Comparison of ENCODE assay signal across 1 cellular context in the genomic region with DNA sequence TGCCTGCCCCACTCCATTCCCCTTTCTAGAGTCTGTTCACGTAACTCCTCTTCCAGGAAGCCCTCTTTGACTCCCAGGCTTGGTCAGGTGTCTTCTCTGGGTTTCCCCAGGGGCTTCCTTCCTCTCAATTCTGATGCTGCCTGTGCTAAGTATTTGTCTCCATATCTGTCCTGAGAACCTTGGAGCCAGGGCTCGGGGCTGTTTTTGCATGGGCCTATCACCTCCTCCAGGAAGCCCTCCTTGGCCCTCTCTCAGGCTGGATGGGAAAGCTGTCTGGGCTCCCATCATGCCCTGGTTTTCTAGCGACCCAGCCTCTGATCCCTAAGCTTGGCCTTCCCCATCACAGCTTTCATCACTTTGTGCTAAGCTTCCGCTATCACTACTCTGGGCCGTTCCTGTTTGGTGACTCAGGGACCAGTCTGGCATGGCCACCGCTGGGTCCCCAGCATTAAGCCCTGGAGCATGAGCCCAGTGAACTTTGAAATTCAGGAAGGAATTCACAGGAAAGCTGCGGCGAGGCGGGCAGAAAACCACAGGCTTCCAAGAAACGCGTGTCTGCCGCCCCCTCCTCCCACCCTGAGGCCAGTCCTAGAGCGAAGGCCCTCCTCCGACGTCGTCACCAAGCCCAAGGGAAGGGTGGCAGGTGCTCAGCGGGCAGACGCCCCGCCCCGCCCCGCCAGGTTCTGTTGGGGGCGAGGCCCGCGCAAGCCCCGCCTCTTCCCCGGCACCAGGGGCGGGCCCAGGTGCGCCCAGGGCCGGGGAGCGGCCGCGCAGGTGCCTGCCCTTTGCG.
TF ChIP-seq lines count a peak whose summit lies in the region.

No MANE protein-coding gene starts in this region.

TF ChIP-seq in K562, 482 proteins besides CTCF, POLR2A, EP300 and RAD21:
- TF ChIP-seq EGR1 (conservative IDR thresholded peaks at IDR 0.05): peak; percentile 49
- peak; percentile 93 for TF ChIP-seq ZFP36 (IDR thresholded peaks at IDR 0.05; ENCODE audit: low read depth, low read length, partially characterized antibody)
- 0 out of 2 replicates have a peak, but pooled peaks have one; percentile 27 for TF ChIP-seq SMARCA5 (IDR thresholded peaks at IDR 0.05)
- TF ChIP-seq BCOR (IDR thresholded peaks at IDR 0.05): peak; percentile 86
- TF ChIP-seq ZNF511 (CRISPR knock-in tag; IDR thresholded peaks at IDR 0.05): no peak
- peak; percentile 45 for TF ChIP-seq RBM25 (IDR thresholded peaks at IDR 0.05; ENCODE audit: low read depth, low read length, severe bottlenecking)
- peak; percentile 47 to 52; a peak in 2 of 4 replicates for TF ChIP-seq KDM1A (IDR thresholded peaks at IDR 0.05)
- TF ChIP-seq ZNF436 (CRISPR knock-in tag; IDR thresholded peaks at IDR 0.05): peak; percentile 76
- 0 out of 2 replicates have a peak, but pooled peaks have one; percentile 45 for TF ChIP-seq HDAC2 (IDR thresholded peaks at IDR 0.05)
- TF ChIP-seq E2F1 (CRISPR knock-in tag; IDR thresholded peaks at IDR 0.05): no peak
- TF ChIP-seq ZNF584 (CRISPR knock-in tag; IDR thresholded peaks at IDR 0.05; ENCODE audit: low read depth): no peak
TF ChIP-seq in K562: peak in this region for 8.
